Comparison of ENCODE assay signal across 8 cellular contexts in genomic region chr2:172555272-172555521, GRCh38. TPM values are rescaled to one million over a fixed set of nuclear protein-coding genes. Genes with fewer than 3 reads are reported as not detected.
DNase-seq lines count a peak whose midpoint lies in the region; ATAC-seq and TF ChIP-seq lines count a peak whose summit lies in the region.

No MANE protein-coding gene starts in this region.

- H3K27me3 ChIP-seq in heart left ventricle (no peaks in the 10 kb centered on the region), iPS DF 6.9 (ENCODE audit: control insufficient read depth, insufficient read depth, low read length) (no peaks in the 10 kb centered on the region)

- H3K4me1 Mint-ChIP-seq in T-helper 17 cell, result peaks cover 31% of the 10 kb centered on the region

- H3K27ac ChIP-seq in heart left ventricle (peak overlapping the region; percentile 22 to 97 (median 95)), iPS DF 6.9 (ENCODE audit: low read length) (no peak overlapping the region), substantia nigra (ENCODE audit: low read depth, low read length, poor library complexity, severe bottlenecking) (peak overlapping the region; percentile 55)

- TF ChIP-seq CTCF in heart left ventricle (IDR thresholded peaks at IDR 0.05), result no peak

- peak overlapping the region; percentile 57 to 96 (median 81) for H3K4me3 ChIP-seq in heart left ventricle
- peak overlapping the region; percentile 82; the same call in 1 of the 2 replicates for H3K4me3 ChIP-seq in iPS DF 6.9 (ENCODE audit: low read length)

- DNase-seq in heart left ventricle (no peak), Right ventricle myocardium inferior (ENCODE audit: missing footprints) (no peak), T-helper 17 cell (no peak), iPS DF 6.9 (ENCODE audit: low read depth, low spot score) (no peak), substantia nigra (lab: John Stamatoyannopoulos, UW) (peak in 1 of 49 donors; percentile 54), NCI-H2171 (lab: John Stamatoyannopoulos, UW) (no peak), NCI-H345 treated with DMSO at 0.1 percent for 48 hours (lab: John Stamatoyannopoulos, UW; ENCODE audit: unreplicated experiment) (no peak)
- no peak for DNase-seq in stimulated activated CD4-positive, alpha-beta T cell treated with anti-CD3 and anti-CD28 coated beads, Interleukin-15, amount 100 ng/mL, for 24 hours

- ATAC-seq in heart left ventricle (no peak), Right ventricle myocardium inferior (no peak), T-helper 17 cell (peak; percentile 35)

- no peak for TF ChIP-seq POLR2A in heart left ventricle (IDR thresholded peaks at IDR 0.05)

- WGBS in heart left ventricle, 4 donors, result 6 to 7% (median 6%) methylated on average over 8 of the region's 8 CpGs
- no CpG with 5 or more reads among the region's 8 CpGs for WGBS in iPS DF 6.9 (ENCODE audit: insufficient coverage, insufficient read length)

- no peaks in the 10 kb centered on the region for H3K36me3 Mint-ChIP-seq in T-helper 17 cell (ENCODE audit: low read depth)

- peaks cover 0 to 9% (median 0%) of the 10 kb centered on the region in 9 donors for H3K36me3 ChIP-seq in heart left ventricle
- H3K36me3 ChIP-seq in iPS DF 6.9 (ENCODE audit: control insufficient read depth, insufficient read depth, low read length), result no peaks in the 10 kb centered on the region

- no peaks in the 10 kb centered on the region for H3K9me3 ChIP-seq in heart left ventricle
- no peaks in the 10 kb centered on the region for H3K9me3 ChIP-seq in T-helper 17 cell (ENCODE audit: control insufficient read depth, low read length, poor library complexity, severe bottlenecking)
- H3K9me3 ChIP-seq in iPS DF 6.9 (ENCODE audit: control insufficient read depth, insufficient read depth, low read length), result no peaks in the 10 kb centered on the region

- no peaks in the 10 kb centered on the region for H3K27me3 Mint-ChIP-seq in T-helper 17 cell

- intact Hi-C loops in heart left ventricle (cut with DNase I) (no loop called here), Right ventricle myocardium inferior (cut with DNase I) (loop anchor here (5.0 kb wide), 1 partner anchor 1123 kb away; the partner anchor contains the start of genes DCAF17 and METTL8)

- H3K4me3 Mint-ChIP-seq in T-helper 17 cell, result peak overlapping the region; percentile 92

- peak overlapping the region; percentile 29 for H3K27ac Mint-ChIP-seq in T-helper 17 cell

- H3K4me1 ChIP-seq in heart left ventricle, result peaks cover 0 to 23% (median 9%) of the 10 kb centered on the region in 12 donors
- peaks cover 3% of the 10 kb centered on the region; the same call in 1 of the 2 replicates for H3K4me1 ChIP-seq in iPS DF 6.9 (ENCODE audit: control insufficient read depth, insufficient read depth, low read length)

RNA-seq across cellular contexts. Expression of gene PDK1, which starts 0.7 kb away (rescaled TPM):
- total RNA-seq in heart left ventricle, result 10 to 100 TPM; 27.2 to 69.0 (median 53.2) TPM
- polyA plus RNA-seq in heart left ventricle, result 10 to 100 TPM in 1 of 2 donors, 1 to 10 TPM in 1; 6.7 to 15.3 TPM
- total RNA-seq in Right ventricle myocardium inferior, result 47.7 TPM
- total RNA-seq in T-helper 17 cell, result 10 to 100 TPM; 25.5 to 34.0 TPM
